Comparison of ENCODE assay signal across 8 cellular contexts in genomic region chr16:29862884-29863668, GRCh38. TPM values are rescaled to one million over a fixed set of nuclear protein-coding genes. Genes with fewer than 3 reads are reported as not detected.
DNase-seq lines count a peak whose midpoint lies in the region; ATAC-seq and TF ChIP-seq lines count a peak whose summit lies in the region.

A gene with protein sequence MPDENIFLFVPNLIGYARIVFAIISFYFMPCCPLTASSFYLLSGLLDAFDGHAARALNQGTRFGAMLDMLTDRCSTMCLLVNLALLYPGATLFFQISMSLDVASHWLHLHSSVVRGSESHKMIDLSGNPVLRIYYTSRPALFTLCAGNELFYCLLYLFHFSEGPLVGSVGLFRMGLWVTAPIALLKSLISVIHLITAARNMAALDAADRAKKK (minus strand): TSS chr16:29863226. CDS start chr16:29862857, 369 bp downstream.

- H3K27ac Mint-ChIP-seq in T-helper 2 cell treated with Interferon-gamma antibody and Interleukin-4, amounts not matched to agents 5 μg/mL and 100 μg/mL, for 36 hours = peak within 1 kb of the TSS; percentile 100

- no peaks in the 10 kb centered on the region for H3K27me3 Mint-ChIP-seq in T-helper 2 cell treated with Interferon-gamma antibody and Interleukin-4, amounts not matched to agents 5 μg/mL and 100 μg/mL, for 36 hours (ENCODE audit: low read depth)

- H3K27ac ChIP-seq in ascending aorta (peak within 1 kb of the TSS; percentile 85 to 93), right cardiac atrium (ENCODE audit: low read length) (peak within 1 kb of the TSS; percentile 89), uterus (peak within 1 kb of the TSS; percentile 91 to 97)

- TF ChIP-seq CTCF in ascending aorta (IDR thresholded peaks at IDR 0.05) (peak; percentile 57 to 66 (median 59)), uterus (IDR thresholded peaks at IDR 0.05) (peak; percentile 63 to 82 (median 72))

- H3K4me1 Mint-ChIP-seq in T-helper 2 cell treated with Interferon-gamma antibody and Interleukin-4, amounts not matched to agents 5 μg/mL and 100 μg/mL, for 36 hours (ENCODE audit: low read depth) = peaks cover 15% of the 10 kb centered on the region

- H3K27me3 ChIP-seq in ascending aorta = no peaks in the 10 kb centered on the region
- H3K27me3 ChIP-seq in right cardiac atrium (ENCODE audit: control insufficient read depth, insufficient read depth) = no peaks in the 10 kb centered on the region
- H3K27me3 ChIP-seq in uterus = no peaks in the 10 kb centered on the region

- peak within 1 kb of the TSS; percentile 99 for H3K4me3 Mint-ChIP-seq in T-helper 2 cell treated with Interferon-gamma antibody and Interleukin-4, amounts not matched to agents 5 μg/mL and 100 μg/mL, for 36 hours

- WGBS in right cardiac atrium = under 1% methylated on average over 56 of the region's 57 CpGs

- H3K36me3 ChIP-seq in ascending aorta (peaks cover 12 to 25% of the 10 kb centered on the region in 2 donors), uterus (no peaks in the 10 kb centered on the region)

- H3K4me3 ChIP-seq in ascending aorta (peak within 1 kb of the TSS; percentile 72 to 99), right cardiac atrium (ENCODE audit: low read length) (peak within 1 kb of the TSS; percentile 90), uterus (peak within 1 kb of the TSS; percentile 81 to 96)

- peak in 1 of 2 donors; percentile 16 for TF ChIP-seq POLR2A in uterus (IDR thresholded peaks at IDR 0.05)

- peaks cover 23% of the 10 kb centered on the region for H3K36me3 Mint-ChIP-seq in T-helper 2 cell treated with Interferon-gamma antibody and Interleukin-4, amounts not matched to agents 5 μg/mL and 100 μg/mL, for 36 hours (ENCODE audit: low read depth)

- no peaks in the 10 kb centered on the region for H3K9me3 Mint-ChIP-seq in T-helper 2 cell treated with Interferon-gamma antibody and Interleukin-4, amounts not matched to agents 5 μg/mL and 100 μg/mL, for 36 hours

- H3K9me3 ChIP-seq in ascending aorta = no peaks in the 10 kb centered on the region
- no peaks in the 10 kb centered on the region for H3K9me3 ChIP-seq in right cardiac atrium (ENCODE audit: control insufficient read depth, low read length)
- no peaks in the 10 kb centered on the region for H3K9me3 ChIP-seq in uterus

- H3K4me1 ChIP-seq in ascending aorta = peaks cover 4 to 25% of the 10 kb centered on the region in 2 donors
- peaks cover 7% of the 10 kb centered on the region for H3K4me1 ChIP-seq in right cardiac atrium (ENCODE audit: control insufficient read depth, insufficient read depth, low read length)
- H3K4me1 ChIP-seq in uterus = peaks cover 0 to 15% of the 10 kb centered on the region in 2 donors

- intact Hi-C loops in ascending aorta (cut with DNase I) (loop anchor here (1.0 to 5.0 kb wide), 7 partner anchors 37 to 158 kb away; partner anchors contain the start of genes ASPHD1, KCTD13, KIF22 and MVP), right cardiac atrium (cut with DNase I) (loop anchor here in 1 of 4 donors (10.0 kb wide), 1 partner anchor 132 kb away; the partner anchor contains the start of genes HIRIP3 and INO80E), uterus (cut with DNase I; ENCODE audit: low total_unique reads) (no loop called here)

- ATAC-seq in GM18498 (IDR thresholded peaks at IDR 0.05; ENCODE audit: unreplicated experiment) (peak; percentile 95), HG02943 (IDR thresholded peaks at IDR 0.05; ENCODE audit: low read depth, unreplicated experiment) (peak; percentile 94), right cardiac atrium (peak; percentile 97 to 98)

- DNase-seq in NCI-H1930 (lab: John Stamatoyannopoulos, UW) (peak; percentile 93 to 98), ascending aorta (ENCODE audit: low spot score in 2 of 2) (peak; percentile 79 to 97), right cardiac atrium (peak; percentile 95 to 98 (median 96)), pulmonary artery endothelial cell (ENCODE audit: low read depth, low spot score) (peak; percentile 93), uterus (peak; percentile 93 to 95)
- DNase-seq in T-helper 2 cell treated with Interferon-gamma antibody and Interleukin-4, amounts not matched to agents 5 μg/mL and 100 μg/mL, for 36 hours (ENCODE audit: low spot score) = peak; percentile 91

RNA-seq across cellular contexts. Expression of the gene that starts here (rescaled TPM):
- total RNA-seq in ascending aorta = 174 TPM
- total RNA-seq in right cardiac atrium = 100 to 1,000 TPM in 2 of 4 donors, 10 to 100 TPM in 2; 86.7 to 109 (median 99.1) TPM
- 106 TPM for polyA plus RNA-seq in right cardiac atrium
- 60.3 and 88.5 TPM in 2 replicates for total RNA-seq in pulmonary artery endothelial cell
- total RNA-seq in uterus = 10 to 100 TPM; 35.1 to 83.7 (median 59.1) TPM

Comparison
In these comparisons a context has a peak if more than half of its experiments do, and no peak if none do; other contexts are left out.
1. Peak in every context shown above with its lines: DNase-seq, ATAC-seq, H3K4me3 ChIP-seq and H3K27ac ChIP-seq.